In genomic region chr4:173293663-173294062, GRCh38 we compare ENCODE assay signal across 1 cellular context.
TF ChIP-seq lines count a peak whose summit lies in the region.

No MANE protein-coding gene starts in this region.

TF ChIP-seq in GM23338, 12 proteins besides CTCF, POLR2A, EP300 and RAD21 (continued from another document):
- TF ChIP-seq ZNF462 (CRISPR knock-in tag; IDR thresholded peaks at IDR 0.05): no peak
- TF ChIP-seq ZNF114 (CRISPR knock-in tag; IDR thresholded peaks at IDR 0.05): no peak
- TF ChIP-seq JUNB (IDR thresholded peaks at IDR 0.05; ENCODE audit: unreplicated experiment): no peak
- no peak for TF ChIP-seq POLR2AphosphoS5 (IDR thresholded peaks at IDR 0.05; ENCODE audit: low read depth)
- TF ChIP-seq EZH2phosphoT487 (IDR thresholded peaks at IDR 0.05; ENCODE audit: unreplicated experiment): no peak
- no peak for TF ChIP-seq ZNF331 (CRISPR knock-in tag; IDR thresholded peaks at IDR 0.05; ENCODE audit: low read depth)
